29 cellular contexts compared by ENCODE assay signal in the genomic region with DNA sequence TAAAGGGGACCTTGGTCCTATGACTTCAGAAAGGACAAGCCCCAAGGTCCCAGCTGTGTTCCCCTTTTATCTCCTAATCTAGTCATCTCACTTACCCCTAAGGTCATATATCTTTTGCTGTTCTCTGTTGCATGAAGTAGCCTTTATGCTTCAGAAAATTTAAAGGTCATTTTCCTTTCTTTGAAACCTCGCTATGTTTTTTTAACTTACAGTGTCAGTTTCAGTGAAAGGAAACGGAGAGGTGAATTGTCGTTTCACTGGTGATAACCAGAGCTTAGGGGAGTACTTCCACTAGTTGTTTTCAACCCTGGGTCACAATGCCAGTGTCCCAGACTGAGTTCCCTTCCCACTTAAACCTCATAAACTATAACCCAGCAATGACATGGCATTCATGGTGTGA.
DNase-seq lines count a peak whose midpoint lies in the region; ATAC-seq and TF ChIP-seq lines count a peak whose summit lies in the region.
"Had no signal": no experiment of that assay in that cellular context is flagged by ENCODE, and none has a peak within 500 bp of the region (broad histone marks: within the 10 kb centered on the region; RNA-seq: fewer than 3 reads in every experiment).

No MANE protein-coding gene starts in this region.

- H3K27ac ChIP-seq in effector memory CD4-positive, alpha-beta T cell (ENCODE audit: insufficient read depth, low read length, poor library complexity, severe bottlenecking) = no peak overlapping the region
- H3K27ac ChIP-seq: gastrocnemius medialis, ovary, right atrium auricular region, upper lobe of left lung, VCaP had no signal

- no peaks in the 10 kb centered on the region for H3K36me3 ChIP-seq in effector memory CD4-positive, alpha-beta T cell (ENCODE audit: control insufficient read depth, insufficient read depth, low read length)
- H3K36me3 ChIP-seq: gastrocnemius medialis, HAP-1, ovary, right atrium auricular region, upper lobe of left lung had no signal

- POLR2A ChIA-PET in GM10248 (lab: Yijun Ruan, JAX) = no interaction called here

- no peaks in the 10 kb centered on the region for H3K4me1 ChIP-seq in effector memory CD4-positive, alpha-beta T cell (ENCODE audit: control insufficient read depth, insufficient read depth, low read length, poor library complexity, severe bottlenecking)
- H3K4me1 ChIP-seq: gastrocnemius medialis, HAP-1, right atrium auricular region, upper lobe of left lung had no signal

- ATAC-seq in GM18867 (IDR thresholded peaks at IDR 0.05; ENCODE audit: unreplicated experiment) = peak; percentile 50
- ATAC-seq in GM21529 (IDR thresholded peaks at IDR 0.05; ENCODE audit: unreplicated experiment) = peak; percentile 61
- peak; percentile 42 for ATAC-seq in HG03175 (IDR thresholded peaks at IDR 0.05; ENCODE audit: unreplicated experiment)
- ATAC-seq in GM21786 (IDR thresholded peaks at IDR 0.05; ENCODE audit: unreplicated experiment) = no peak
- ATAC-seq: gastrocnemius medialis; natural killer cell treated with Interleukin-12 subunit alpha and Interleukin-12 subunit beta and Interleukin-15 and Interleukin-18, amount 100 ng/mL, for 72 hours had no signal

- DNase-seq in left kidney (ENCODE audit: low read depth, low spot score) (peak; percentile 80), GM10248 (ENCODE audit: extremely low spot score) (no peak), NCI-H1092 treated with DMSO at 0.1 percent for 48 hours (lab: John Stamatoyannopoulos, UW) (no peak)
- no peak for DNase-seq in effector memory CD4-positive, alpha-beta T cell
- DNase-seq: activated CD4-positive, alpha-beta T cell treated with anti-CD3 and anti-CD28 coated beads for 48 hours; activated gamma-delta T cell; activated naive CD8-positive, alpha-beta T cell treated with anti-CD3 and anti-CD28 coated beads, Interleukin-2, amount 10 ng/mL, durations not matched to agents 7 days and 5 days; activated T-cell treated with anti-CD3 and anti-CD28 coated beads, Interleukin-2, amount 50 U/mL, for 1 hour; CD8-positive, alpha-beta memory T cell; cerebellar nuclear complex; DMS 273 treated with DMSO at 0.1 percent for 48 hours; EL; gastrocnemius medialis; Karpas-422; NCI-H187 treated with DMSO at 0.1 percent for 48 hours; NCI-H526 treated with DMSO at 0.1 percent for 48 hours; ovary; SW 1271; T-helper 9 cell; upper lobe of left lung had no signal

- CTCF ChIA-PET in GM10248 (lab: Yijun Ruan, JAX) = interaction anchor here (0.6 to 0.8 kb wide), 2 partner anchors 19 to 177 kb away, joined by 3 read pairs; no protein-coding TSS in a partner anchor

- no peak for TF ChIP-seq CTCF in GM10248 (IDR thresholded peaks at IDR 0.05; ENCODE audit: control extremely low read depth, extremely low read depth, low read depth, missing control alignments)

- no peaks in the 10 kb centered on the region for H3K9me3 ChIP-seq in effector memory CD4-positive, alpha-beta T cell (ENCODE audit: control insufficient read depth, low read length)
- H3K9me3 ChIP-seq: gastrocnemius medialis, HAP-1, ovary, right atrium auricular region, upper lobe of left lung had no signal

- no peaks in the 10 kb centered on the region for H3K27me3 ChIP-seq in effector memory CD4-positive, alpha-beta T cell (replicated peaks; ENCODE audit: control insufficient read depth, insufficient read depth, low read length, poor library complexity, severe bottlenecking)
- H3K27me3 ChIP-seq: gastrocnemius medialis, ovary, right atrium auricular region, upper lobe of left lung had no signal

- H3K4me3 ChIP-seq in effector memory CD4-positive, alpha-beta T cell (ENCODE audit: insufficient read depth, low read depth, low read length, poor library complexity, severe bottlenecking) = no peak overlapping the region
- H3K4me3 ChIP-seq: gastrocnemius medialis, HAP-1, lung, ovary, right atrium auricular region, upper lobe of left lung had no signal
